In the genomic region with DNA sequence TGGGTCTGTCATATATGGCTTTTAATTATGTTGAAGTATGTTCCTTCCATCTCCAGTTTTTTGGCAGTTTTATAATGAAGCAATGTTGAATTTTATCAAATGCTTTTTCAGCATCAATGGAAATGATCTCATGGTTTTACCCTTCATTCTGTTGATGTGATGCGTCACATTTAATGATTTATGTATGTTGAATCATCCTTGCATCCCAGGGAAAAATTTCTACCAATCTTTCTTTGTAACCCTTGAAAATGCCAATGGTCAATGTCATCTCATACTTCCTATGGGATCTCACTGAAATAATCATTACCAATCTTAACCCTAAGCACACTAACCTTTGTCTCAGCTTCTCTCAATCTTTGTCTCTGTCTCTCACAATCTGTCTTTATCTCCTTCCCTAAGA, we compare ENCODE assay signal across 15 cellular contexts.
A peak's percentile ranks its signal among the peaks of the same experiment; 100 is the strongest.
DNase-seq lines count a peak whose midpoint lies in the region; ATAC-seq and TF ChIP-seq lines count a peak whose summit lies in the region.
"Had no signal": no experiment of that assay in that cellular context is flagged by ENCODE, and none has a peak within 500 bp of the region (broad histone marks: within the 10 kb centered on the region; RNA-seq: fewer than 3 reads in every experiment).

No MANE protein-coding gene starts in this region.

- POLR2A ChIA-PET in RWPE1 (lab: Yijun Ruan, JAX; ENCODE audit: low non-redundant PET), result no interaction called here

- H2AFZ ChIP-seq in ACC112 (ENCODE audit: low read length, unreplicated experiment), result peak overlapping the region; percentile 25

- CTCF ChIA-PET in RWPE1 (lab: Yijun Ruan, JAX), result interaction anchor here (0.6 kb wide), 1 partner anchor 152 kb away, joined by 7 read pairs; no protein-coding TSS in a partner anchor

- H3K4me1 ChIP-seq in ACC112 (ENCODE audit: control insufficient read depth, insufficient read depth, low read length, unreplicated experiment) (no peaks in the 10 kb centered on the region), right lobe of liver (no peaks in the 10 kb centered on the region)

- H3K27me3 ChIP-seq in ACC112 (ENCODE audit: insufficient read depth, low read length), result no peaks in the 10 kb centered on the region
- no peaks in the 10 kb centered on the region for H3K27me3 ChIP-seq in right lobe of liver

- H3K4me3 ChIP-seq in ACC112 (ENCODE audit: low read depth, low read length) (no peak overlapping the region), fibroblast of pulmonary artery (replicated peaks; ENCODE audit: low read depth, low read length) (no peak overlapping the region), right lobe of liver (no peak overlapping the region)

- peak overlapping the region; percentile 55 for H3K27ac ChIP-seq in ACC112 (ENCODE audit: low read depth, low read length)
- H3K27ac ChIP-seq in RWPE1, result no peak overlapping the region
- H3K27ac ChIP-seq in right lobe of liver, result no peak overlapping the region

- peak; percentile 44 for DNase-seq in GM04504 (ENCODE audit: low read depth)
- peak; percentile 69 for DNase-seq in RWPE1 (ENCODE audit: low spot score)
- DNase-seq in fibroblast of pulmonary artery (ENCODE audit: low read depth), result peak; percentile 22
- no peak for DNase-seq in NCI-H524 treated with DMSO at 0.1 percent for 48 hours (lab: John Stamatoyannopoulos, UW)
- no peak for DNase-seq in DMS79 (lab: John Stamatoyannopoulos, UW)
- DNase-seq in DMS153 (lab: John Stamatoyannopoulos, UW), result no peak
- DNase-seq in right lobe of liver, result no peak
- DNase-seq: anterior cingulate cortex, Calu3, cortex of kidney, NCI-H1417, right cardiac atrium, T-helper 2 cell had no signal

- H3K36me3 ChIP-seq in ACC112 (ENCODE audit: insufficient read depth, low read length), result no peaks in the 10 kb centered on the region
- H3K36me3 ChIP-seq in right lobe of liver, result no peaks in the 10 kb centered on the region

- H3K9me3 ChIP-seq in right lobe of liver, result no peaks in the 10 kb centered on the region

- intact Hi-C loops in right lobe of liver (cut with DNase I), result no loop called here

- no peak for TF ChIP-seq CTCF in RWPE1 (conservative IDR thresholded peaks at IDR 0.05; ENCODE audit: low read depth)
- TF ChIP-seq CTCF in fibroblast of pulmonary artery (IDR thresholded peaks at IDR 0.05; ENCODE audit: low read length, missing control alignments), result no peak
- no peak for TF ChIP-seq CTCF in right lobe of liver (IDR thresholded peaks at IDR 0.05)

- no peak for ATAC-seq in right lobe of liver
- ATAC-seq: right cardiac atrium, Right ventricle myocardium inferior had no signal

- TF ChIP-seq POLR2A in right lobe of liver (IDR thresholded peaks at IDR 0.05), result no peak

- 62% methylated on average over 1 of the region's 1 CpG for WGBS in right lobe of liver (ENCODE audit: insufficient coverage, low coverage, low lambda C conversion rate, missing lambda C conversion rate)

- H3K79me2 ChIP-seq in ACC112 (ENCODE audit: control insufficient read depth, insufficient read depth, low read length, unreplicated experiment), result no peaks in the 10 kb centered on the region

Comparison
In these comparisons a context has a peak if more than half of its experiments do, and no peak if none do; other contexts are left out.
1. DNase-seq: peak in GM04504 (single experiment), RWPE1 (single experiment) and fibroblast of pulmonary artery (single experiment); none in NCI-H524 treated with DMSO at 0.1 percent for 48 hours (single experiment), DMS79 (single experiment), DMS153 (single experiment) and right lobe of liver (0 of 3).